In genomic region chr1:36366091-36366661, GRCh38 we compare ENCODE assay signal across 8 cellular contexts. TPM values are rescaled to one million over a fixed set of nuclear protein-coding genes. Genes with fewer than 3 reads are reported as not detected.
DNase-seq lines count a peak whose midpoint lies in the region; ATAC-seq and TF ChIP-seq lines count a peak whose summit lies in the region.

No MANE protein-coding gene starts in this region.

- no peak overlapping the region for H3K9ac ChIP-seq in Loucy (ENCODE audit: low read depth, low read length, poor library complexity, severe bottlenecking)
- H3K9ac ChIP-seq in fibroblast of lung (ENCODE audit: insufficient read depth, low read length) = no peak overlapping the region

- POLR2A ChIA-PET in activated CD8-positive, alpha-beta T cell treated with anti-CD3 and anti-CD28 coated beads, Interleukin-2, amount 10 ng/mL, durations not matched to agents 7 days and 5 days (lab: Charles Lee) = interaction anchor here (0.6 to 2.8 kb wide), 12 partner anchors 9 to 217 kb away, joined by 3 to 16 read pairs (median 3); partner anchors contain the start of genes LSM10, MRPS15 and TRAPPC3

- peaks cover 51% of the 10 kb centered on the region for H3K4me1 Mint-ChIP-seq in activated CD8-positive, alpha-beta T cell treated with anti-CD3 and anti-CD28 coated beads, Interleukin-2, amount 10 ng/mL, durations not matched to agents 7 days and 5 days (ENCODE audit: low read depth)

- no peak overlapping the region for H2AFZ ChIP-seq in Loucy (ENCODE audit: low read length)
- no peak overlapping the region for H2AFZ ChIP-seq in fibroblast of lung (ENCODE audit: low read length)

- peak overlapping the region; percentile 85 for H3K27ac Mint-ChIP-seq in activated CD8-positive, alpha-beta T cell treated with anti-CD3 and anti-CD28 coated beads, Interleukin-2, amount 10 ng/mL, durations not matched to agents 7 days and 5 days

- no peaks in the 10 kb centered on the region for H3K9me2 ChIP-seq in Loucy (replicated peaks; ENCODE audit: low read depth, low read length)

- no peak overlapping the region for H3K4me3 Mint-ChIP-seq in activated CD8-positive, alpha-beta T cell treated with anti-CD3 and anti-CD28 coated beads, Interleukin-2, amount 10 ng/mL, durations not matched to agents 7 days and 5 days

- peak; percentile 31; the same call in 1 of the 2 replicates for TF ChIP-seq CTCF in Loucy (conservative IDR thresholded peaks at IDR 0.05; ENCODE audit: low read length)
- TF ChIP-seq CTCF in fibroblast of lung (conservative IDR thresholded peaks at IDR 0.05 in 1 of 2, IDR thresholded peaks at IDR 0.05 in 1 of 2; ENCODE audit: low read depth in 1 of 2, low read length in 2 of 2) = peak in 1 of 2 donors; percentile 18
- no peak for TF ChIP-seq CTCF in omental fat pad (IDR thresholded peaks at IDR 0.05)

- H3K36me3 ChIP-seq in Loucy (ENCODE audit: insufficient read depth, low read length) (peaks cover 13% of the 10 kb centered on the region; the same call in 1 of the 2 replicates), fibroblast of lung (ENCODE audit: control insufficient read depth, insufficient read depth, low read length) (peaks cover 6% of the 10 kb centered on the region)

- H3F3A ChIP-seq in Loucy (ENCODE audit: low read depth) = no peaks in the 10 kb centered on the region

- peaks cover 14% of the 10 kb centered on the region for H3K4me1 ChIP-seq in Loucy (ENCODE audit: insufficient read depth, low read length, poor library complexity, severe bottlenecking)
- peaks cover 18% of the 10 kb centered on the region for H3K4me1 ChIP-seq in fibroblast of lung (ENCODE audit: control insufficient read depth, extremely low read depth, insufficient read depth, low read length)

- peak; percentile 86 for DNase-seq in activated CD8-positive, alpha-beta T cell treated with anti-CD3 and anti-CD28 coated beads, Interleukin-2, amount 10 ng/mL, durations not matched to agents 7 days and 5 days
- DNase-seq in fibroblast of lung (ENCODE audit: low read depth in 2 of 2) (peak; percentile 55 to 62), omental fat pad (ENCODE audit: low spot score) (no peak), GM19238 (ENCODE audit: insufficient read length, low spot score) (no peak), RPMI8226 (no peak), NCI-H345 treated with DMSO at 0.1 percent for 48 hours (lab: John Stamatoyannopoulos, UW; ENCODE audit: unreplicated experiment) (no peak)

- peak; percentile 88 for ATAC-seq in activated CD8-positive, alpha-beta T cell treated with anti-CD3 and anti-CD28 coated beads, Interleukin-2, amount 10 ng/mL, durations not matched to agents 7 days and 5 days
- ATAC-seq in omental fat pad (ENCODE audit: low FRiP score) (peak; percentile 26), GM21515 (IDR thresholded peaks at IDR 0.05; ENCODE audit: unreplicated experiment) (no peak)

- H3K27ac ChIP-seq in fibroblast of lung (ENCODE audit: insufficient read depth, low read length) = peak overlapping the region; percentile 3

- H3K27me3 ChIP-seq in Loucy (ENCODE audit: insufficient read depth, low read length, poor library complexity, severe bottlenecking) (no peaks in the 10 kb centered on the region), fibroblast of lung (ENCODE audit: control insufficient read depth, insufficient read depth, low read length) (no peaks in the 10 kb centered on the region)

- H3K27me3 Mint-ChIP-seq in activated CD8-positive, alpha-beta T cell treated with anti-CD3 and anti-CD28 coated beads, Interleukin-2, amount 10 ng/mL, durations not matched to agents 7 days and 5 days (ENCODE audit: low read depth) = no peaks in the 10 kb centered on the region

- H3K9me3 ChIP-seq in Loucy (ENCODE audit: insufficient read depth, low read depth, low read length) = no peaks in the 10 kb centered on the region
- H3K9me3 ChIP-seq in fibroblast of lung (ENCODE audit: control insufficient read depth, insufficient read depth, low read depth, low read length) = no peaks in the 10 kb centered on the region

- CTCF ChIA-PET in activated CD8-positive, alpha-beta T cell treated with anti-CD3 and anti-CD28 coated beads, Interleukin-2, amount 10 ng/mL, durations not matched to agents 7 days and 5 days (lab: Charles Lee) = interaction anchor here (0.6 to 6.8 kb wide), 14 partner anchors 13 to 217 kb away, joined by 3 to 82 read pairs (median 8); partner anchors contain the start of genes EVA1B, LSM10, STK40 and TRAPPC3

- peak overlapping the region; percentile 50 for H3K4me2 ChIP-seq in Loucy (ENCODE audit: low read depth, low read length, poor library complexity, severe bottlenecking)
- no peak overlapping the region for H3K4me2 ChIP-seq in fibroblast of lung (ENCODE audit: extremely low read depth, insufficient read depth, low read length)

- H3K9me3 Mint-ChIP-seq in activated CD8-positive, alpha-beta T cell treated with anti-CD3 and anti-CD28 coated beads, Interleukin-2, amount 10 ng/mL, durations not matched to agents 7 days and 5 days (ENCODE audit: insufficient read depth) = no peaks in the 10 kb centered on the region

- H4K20me1 ChIP-seq in Loucy (ENCODE audit: insufficient read depth, low read length, poor library complexity, severe bottlenecking) (no peaks in the 10 kb centered on the region), fibroblast of lung (ENCODE audit: control insufficient read depth, extremely low read depth, insufficient read depth, low read length) (no peaks in the 10 kb centered on the region)

- peak overlapping the region; percentile 24 for H3K4me3 ChIP-seq in Loucy (ENCODE audit: low read length, poor library complexity, severe bottlenecking)
- H3K4me3 ChIP-seq in fibroblast of lung (replicated peaks in 1 of 4; ENCODE audit: control extremely low read depth in 1 of 4, insufficient read depth in 1 of 4, low read depth in 3 of 4, low read length in 4 of 4) = no peak overlapping the region

- H3K79me2 ChIP-seq in Loucy (ENCODE audit: insufficient read depth, low read length) (peaks cover 27% of the 10 kb centered on the region), fibroblast of lung (ENCODE audit: control insufficient read depth, insufficient read depth, low read length) (peaks cover 42% of the 10 kb centered on the region)

- H3K36me3 Mint-ChIP-seq in activated CD8-positive, alpha-beta T cell treated with anti-CD3 and anti-CD28 coated beads, Interleukin-2, amount 10 ng/mL, durations not matched to agents 7 days and 5 days (ENCODE audit: low read depth) = peaks cover 32% of the 10 kb centered on the region

RNA-seq across cellular contexts. Expression of gene STK40, which starts 19.5 kb away (rescaled TPM):
- total RNA-seq in activated CD8-positive, alpha-beta T cell treated with anti-CD3 and anti-CD28 coated beads, Interleukin-2, amount 10 ng/mL, durations not matched to agents 7 days and 5 days = 10 to 100 TPM; 69.7 to 72.4 TPM
- 10.5 and 14.2 TPM in 2 replicates for total RNA-seq in fibroblast of lung
- polyA plus RNA-seq in fibroblast of lung = 15.1 and 15.4 TPM in 2 replicates
- polyA plus RNA-seq in fibroblast of lung (2012) = 15.0 and 16.4 TPM in 2 replicates
- 22.0 and 28.6 TPM in 2 replicates for polyA minus RNA-seq in fibroblast of lung (ENCODE audit: low replicate concordance)
- total RNA-seq in omental fat pad = 10 to 100 TPM; 36.1 to 75.5 (median 47.3) TPM

RNA-seq across cellular contexts. Expression of gene LSM10, which starts 31.5 kb away (rescaled TPM):
- total RNA-seq in activated CD8-positive, alpha-beta T cell treated with anti-CD3 and anti-CD28 coated beads, Interleukin-2, amount 10 ng/mL, durations not matched to agents 7 days and 5 days = 10 to 100 TPM; 44.7 to 47.5 TPM
- total RNA-seq in fibroblast of lung = 13.9 and 19.2 TPM in 2 replicates
- 33.5 and 49.1 TPM in 2 replicates for polyA plus RNA-seq in fibroblast of lung
- 42.8 and 74.8 TPM in 2 replicates for polyA plus RNA-seq in fibroblast of lung (2012)
- polyA minus RNA-seq in fibroblast of lung (ENCODE audit: low replicate concordance) = 41.9 and 79.5 TPM in 2 replicates
- 10 to 100 TPM; 28.7 to 57.8 (median 38.3) TPM for total RNA-seq in omental fat pad

RNA-seq across cellular contexts. Expression of gene EVA1B, which starts 42.7 kb away (rescaled TPM):
- 10 to 100 TPM; 12.3 to 13.3 TPM for total RNA-seq in activated CD8-positive, alpha-beta T cell treated with anti-CD3 and anti-CD28 coated beads, Interleukin-2, amount 10 ng/mL, durations not matched to agents 7 days and 5 days
- total RNA-seq in fibroblast of lung (199 and 248 TPM in 2 replicates), omental fat pad (100 to 1,000 TPM in 1 of 4 donors, 10 to 100 TPM in 3; 40.6 to 107 (median 52.4) TPM)
- 22.7 and 27.1 TPM in 2 replicates for polyA plus RNA-seq in fibroblast of lung
- polyA plus RNA-seq in fibroblast of lung (2012) = 104 and 144 TPM in 2 replicates
- 8.9 and 15.9 TPM in 2 replicates for polyA minus RNA-seq in fibroblast of lung (ENCODE audit: low replicate concordance)

Comparison
In these comparisons a context has a peak if more than half of its experiments do, and no peak if none do; other contexts are left out.
1. DNase-seq: peak in activated CD8-positive, alpha-beta T cell treated with anti-CD3 and anti-CD28 coated beads, Interleukin-2, amount 10 ng/mL, durations not matched to agents 7 days and 5 days (single experiment) and fibroblast of lung (2 of 2); none in omental fat pad (single experiment), GM19238 (single experiment), RPMI8226 (single experiment) and NCI-H345 treated with DMSO at 0.1 percent for 48 hours (single experiment).